Comparison of ENCODE assay signal across 1 cellular context in genomic region chr11:64092761-64093136, GRCh38.
TF ChIP-seq lines count a peak whose summit lies in the region.

No MANE protein-coding gene starts in this region.

TF ChIP-seq in IMR-90, 13 proteins besides CTCF, POLR2A, EP300 and RAD21 (continued from another document):
- TF ChIP-seq ELK1 (IDR thresholded peaks at IDR 0.05; ENCODE audit: borderline replicate concordance, low read depth, low read length) = no peak
- TF ChIP-seq USF2 (IDR thresholded peaks at IDR 0.05; ENCODE audit: low read depth, low read length) = no peak
- no peak for TF ChIP-seq MAFK (IDR thresholded peaks at IDR 0.05; ENCODE audit: low read depth, low read length)
- no peak for TF ChIP-seq BHLHE40 (IDR thresholded peaks at IDR 0.05; ENCODE audit: low read depth, low read length)
- TF ChIP-seq MXI1 (IDR thresholded peaks at IDR 0.05; ENCODE audit: borderline replicate concordance, low read depth, low read length) = no peak
- TF ChIP-seq SMC3 (IDR thresholded peaks at IDR 0.05; ENCODE audit: low read depth, low read length) = no peak
